In genomic region chr13:42991892-42992584, GRCh38 we compare ENCODE assay signal across 9 cellular contexts. TPM values are rescaled to one million over a fixed set of nuclear protein-coding genes. Genes with fewer than 3 reads are reported as not detected.
A peak's percentile ranks its signal among the peaks of the same experiment; 100 is the strongest.
DNase-seq lines count a peak whose midpoint lies in the region; TF ChIP-seq lines count a peak whose summit lies in the region.
"Had no signal": no experiment of that assay in that cellular context is flagged by ENCODE, and none has a peak within 500 bp of the region (broad histone marks: within the 10 kb centered on the region; RNA-seq: fewer than 3 reads in every experiment).

Gene EPSTI1, minus strand, starts transcription at chr13:42992241. Its CDS starts 76 bp downstream, at chr13:42992165.

- H3K27ac ChIP-seq in GM23248 (no peak within 1 kb of the TSS; the same call in 1 of the 2 replicates), endodermal cell (ENCODE audit: low read depth, low read length) (no peak within 1 kb of the TSS)

- H3F3A ChIP-seq in GM23248 (ENCODE audit: insufficient read depth) (peaks cover 16% of the 10 kb centered on the region), Loucy (ENCODE audit: low read depth) (no peaks in the 10 kb centered on the region; the same call in 1 of the 2 replicates)

- H3K4me2 ChIP-seq in GM23248 (ENCODE audit: unreplicated experiment): peak within 1 kb of the TSS; percentile 76
- H3K4me2 ChIP-seq in Loucy (ENCODE audit: low read depth, low read length, poor library complexity, severe bottlenecking): peak within 1 kb of the TSS; percentile 75

- H3K9ac ChIP-seq in GM23248 (peak within 1 kb of the TSS; percentile 72), Loucy (ENCODE audit: low read depth, low read length, poor library complexity, severe bottlenecking) (peak within 1 kb of the TSS; percentile 67), endodermal cell (ENCODE audit: extremely low read depth, low read length, poor library complexity, severe bottlenecking) (peak within 1 kb of the TSS; percentile 94)

- WGBS in GM23248 (ENCODE audit: low coverage in 1 of 2, low lambda C conversion rate in 2 of 2, missing lambda C conversion rate in 2 of 2), 2 experiments: 2% methylated on average over 34 to 43 of the region's 44 CpGs
- WGBS in endodermal cell (ENCODE audit: insufficient coverage in 1 of 2, insufficient read length in 1 of 2), 2 experiments: 3 to 21% methylated on average over 31 to 44 of the region's 44 CpGs

- peaks cover 19% of the 10 kb centered on the region for H3K4me1 ChIP-seq in GM23248 (ENCODE audit: insufficient read depth)
- H3K4me1 ChIP-seq in Loucy (ENCODE audit: insufficient read depth, low read length, poor library complexity, severe bottlenecking): peaks cover 24% of the 10 kb centered on the region
- H3K4me1 ChIP-seq in endodermal cell (ENCODE audit: control insufficient read depth, insufficient read depth, low read length): peaks cover 16% of the 10 kb centered on the region

- H3K27ac Mint-ChIP-seq in endodermal cell: peak within 1 kb of the TSS; percentile 92

- H4K20me1 ChIP-seq in GM23248 (ENCODE audit: insufficient read depth) (no peaks in the 10 kb centered on the region), Loucy (ENCODE audit: insufficient read depth, low read length, poor library complexity, severe bottlenecking) (no peaks in the 10 kb centered on the region)

- H3K9me3 ChIP-seq in GM23248 (ENCODE audit: low read depth) (no peaks in the 10 kb centered on the region), Loucy (ENCODE audit: insufficient read depth, low read depth, low read length) (no peaks in the 10 kb centered on the region), endodermal cell (ENCODE audit: control insufficient read depth, low read length) (no peaks in the 10 kb centered on the region)

- H3K27me3 ChIP-seq in GM23248 (replicated peaks; ENCODE audit: insufficient read depth): no peaks in the 10 kb centered on the region
- H3K27me3 ChIP-seq in Loucy (ENCODE audit: insufficient read depth, low read length, poor library complexity, severe bottlenecking): no peaks in the 10 kb centered on the region
- no peaks in the 10 kb centered on the region for H3K27me3 ChIP-seq in endodermal cell (ENCODE audit: control insufficient read depth, insufficient read depth, low read length, poor library complexity, severe bottlenecking)

- no peaks in the 10 kb centered on the region for H3K36me3 Mint-ChIP-seq in endodermal cell (ENCODE audit: low read depth)

- H3K36me3 ChIP-seq in GM23248 (ENCODE audit: low read depth): no peaks in the 10 kb centered on the region
- no peaks in the 10 kb centered on the region for H3K36me3 ChIP-seq in Loucy (ENCODE audit: insufficient read depth, low read length)
- H3K36me3 ChIP-seq in endodermal cell (ENCODE audit: control insufficient read depth, insufficient read depth, low read length): peaks cover 9% of the 10 kb centered on the region

- peak within 1 kb of the TSS; percentile 79 for H3K4me3 ChIP-seq in GM23248
- H3K4me3 ChIP-seq in Loucy (ENCODE audit: low read length, poor library complexity, severe bottlenecking): peak within 1 kb of the TSS; percentile 74
- peak within 1 kb of the TSS; percentile 92 for H3K4me3 ChIP-seq in endodermal cell (ENCODE audit: low read length)

- peak within 1 kb of the TSS; percentile 68 for H3K4me3 Mint-ChIP-seq in endodermal cell

- in situ Hi-C loops in GM23248 (cut with MboI): no loop called here

- H3K27me3 Mint-ChIP-seq in endodermal cell (ENCODE audit: insufficient read depth): peaks cover 14% of the 10 kb centered on the region

- DNase-seq in GDM1 (lab: John Stamatoyannopoulos, UW) (peak; percentile 72), GM23248 (peak; percentile 84), endodermal cell (peak; percentile 90), midbrain (lab: John Stamatoyannopoulos, UW) (peak; percentile 33), COR-L47 (lab: John Stamatoyannopoulos, UW) (no peak)
- DNase-seq in activated CD8-positive, alpha-beta memory T cell treated with anti-CD3 and anti-CD28 coated beads for 48 hours (ENCODE audit: low read depth in 2 of 3, low spot score in 2 of 3): peak; percentile 45 to 52 (median 48)
- DNase-seq in stimulated activated CD8-positive, alpha-beta memory T cell treated with anti-CD3 and anti-CD28 coated beads, Interleukin-4, amount 100 ng/mL, for 1 hour (ENCODE audit: low read depth in 2 of 2, low spot score in 1 of 2): peak; percentile 45 to 62

- H3K9me3 Mint-ChIP-seq in endodermal cell: no peaks in the 10 kb centered on the region

- peak within 1 kb of the TSS; percentile 91 for H2AFZ ChIP-seq in GM23248
- H2AFZ ChIP-seq in Loucy (ENCODE audit: low read length): peak within 1 kb of the TSS; percentile 82

- peaks cover 49% of the 10 kb centered on the region for H3K4me1 Mint-ChIP-seq in endodermal cell

- no peaks in the 10 kb centered on the region for H3K79me2 ChIP-seq in GM23248 (ENCODE audit: insufficient read depth)
- no peaks in the 10 kb centered on the region for H3K79me2 ChIP-seq in Loucy (ENCODE audit: insufficient read depth, low read length)

- H3K9me2 ChIP-seq in GM23248 (ENCODE audit: insufficient read depth) (no peaks in the 10 kb centered on the region), Loucy (replicated peaks; ENCODE audit: low read depth, low read length) (no peaks in the 10 kb centered on the region)

- TF ChIP-seq CTCF in Loucy (conservative IDR thresholded peaks at IDR 0.05; ENCODE audit: low read length) (no peak), endodermal cell (conservative IDR thresholded peaks at IDR 0.05) (no peak)

RNA-seq across cellular contexts. Expression of gene EPSTI1, which starts in this region (rescaled TPM):
- 1.5 and 9.4 TPM in 2 replicates for total RNA-seq in GM23248 (2014; rRNA removed; shearing (Covaris generic))
- 2.5 and 3.4 TPM in 2 replicates for polyA plus RNA-seq in GM23248 (2016; fragmentation: Nextera tagmentation; extraction: Ambion mirVana)
- total RNA-seq in endodermal cell: 100 to 1,000 TPM in 1 of 2 donors, 10 to 100 TPM in 1; 33.8 to 101 TPM
- polyA plus RNA-seq in endodermal cell (2013, experiment 1 of 2): 14.0 TPM
- 16.6 TPM for polyA plus RNA-seq in endodermal cell (2013, experiment 2 of 2)
- polyA plus RNA-seq: neural cell had no signal
